Comparison of ENCODE assay signal across 30 cellular contexts in the genomic region with DNA sequence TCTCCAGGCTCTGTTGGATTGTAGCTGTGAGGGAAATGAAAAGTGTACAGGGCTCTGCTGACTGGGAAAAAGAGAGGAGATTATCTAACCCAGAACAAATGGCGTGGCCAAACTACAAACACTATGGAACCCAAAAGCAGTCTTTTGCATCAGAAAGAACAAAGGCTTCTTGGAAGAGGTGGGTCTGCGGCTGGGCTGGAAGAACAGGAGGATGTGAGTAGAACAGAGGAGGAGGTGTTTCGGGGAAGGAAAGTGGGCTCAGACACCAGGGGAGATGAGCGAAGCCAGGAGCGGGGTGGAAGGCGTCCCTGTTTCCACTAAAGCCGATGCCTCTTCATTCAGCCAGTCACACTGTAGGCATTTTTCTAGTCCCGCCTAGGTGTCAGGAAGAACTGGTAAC. TPM values are rescaled to one million over a fixed set of nuclear protein-coding genes. Genes with fewer than 3 reads are reported as not detected.
"Had no signal": no experiment of that assay in that cellular context is flagged by ENCODE, and none has a peak within 500 bp of the region (broad histone marks: within the 10 kb centered on the region; RNA-seq: fewer than 3 reads in every experiment).

No MANE protein-coding gene starts in this region.

- H3K27ac ChIP-seq: adrenal gland, body of pancreas, breast epithelium, SJCRH30, SK-N-MC, WERI-Rb-1 had no signal

- H3K36me3 ChIP-seq: adrenal gland, breast epithelium, SJCRH30, WERI-Rb-1 had no signal

- H3K4me3 ChIP-seq: adrenal gland, body of pancreas, breast epithelium, SJCRH30, SK-N-MC had no signal

- H3K9me3 Mint-ChIP-seq: activated CD4-positive, alpha-beta T cell treated with anti-CD3 and anti-CD28 coated beads, Interleukin-2, amount 10 ng/mL, durations not matched to agents 24 days and 14 days; activated CD8-positive, alpha-beta T cell treated with anti-CD3 and anti-CD28 coated beads for 36 hours; activated naive CD4-positive, alpha-beta T cell treated with anti-CD3 and anti-CD28 coated beads for 36 hours had no signal

- H3K4me3 Mint-ChIP-seq: activated CD4-positive, alpha-beta T cell treated with anti-CD3 and anti-CD28 coated beads, Interleukin-2, amount 10 ng/mL, durations not matched to agents 24 days and 14 days; activated CD8-positive, alpha-beta T cell treated with anti-CD3 and anti-CD28 coated beads for 36 hours; activated naive CD4-positive, alpha-beta T cell treated with anti-CD3 and anti-CD28 coated beads for 36 hours had no signal

- H3K9me3 ChIP-seq: adrenal gland, body of pancreas, breast epithelium, SJCRH30 had no signal

- FAIRE-seq: astrocyte had no signal

- H3K4me1 ChIP-seq: adrenal gland, breast epithelium, SJCRH30 had no signal

- H3K27ac Mint-ChIP-seq: activated CD4-positive, alpha-beta T cell treated with anti-CD3 and anti-CD28 coated beads, Interleukin-2, amount 10 ng/mL, durations not matched to agents 24 days and 14 days; activated CD8-positive, alpha-beta T cell treated with anti-CD3 and anti-CD28 coated beads for 36 hours; activated naive CD4-positive, alpha-beta T cell treated with anti-CD3 and anti-CD28 coated beads for 36 hours had no signal

- DNase-seq: activated CD4-positive, alpha-beta T cell treated with anti-CD3 and anti-CD28 coated beads, Interleukin-2, amount 10 ng/mL, durations not matched to agents 24 days and 14 days; activated CD4-positive, alpha-beta T cell treated with anti-CD3 and anti-CD28 coated beads, Interleukin-2, amount 50 U/mL, for 4 hours; activated CD8-positive, alpha-beta T cell treated with anti-CD3 and anti-CD28 coated beads for 36 hours; activated gamma-delta T cell treated with Interleukin-2 at 50 U/mL for 16 hours; activated naive CD4-positive, alpha-beta T cell treated with anti-CD3 and anti-CD28 coated beads for 36 hours; activated T-cell treated with anti-CD3 and anti-CD28 coated beads, Interleukin-2, amount 50 U/mL, for 1 hour; adrenal gland; body of pancreas; KG1; MM.1S; MV-4-11; NCI-H1092; NCI-H1436 treated with DMSO at 0.1 percent for 48 hours; NCI-H1694 treated with DMSO at 0.1 percent for 48 hours; NCI-H2029; NCI-H345; NCI-H524 treated with DMSO at 0.1 percent for 48 hours; SHP77; SJCRH30; T1000; WERI-Rb-1 had no signal

RNA-seq across cellular contexts. Expression of gene OVOL1, which starts 12.0 kb away (rescaled TPM):
- total RNA-seq: activated CD4-positive, alpha-beta T cell treated with anti-CD3 and anti-CD28 coated beads, Interleukin-2, amount 10 ng/mL, durations not matched to agents 24 days and 14 days; activated CD8-positive, alpha-beta memory T cell treated with anti-CD3 and anti-CD28 coated beads for 36 hours; activated naive CD4-positive, alpha-beta T cell treated with anti-CD3 and anti-CD28 coated beads for 36 hours; adrenal gland; cardiac septum; LHCN-M2; NCI-H460; RPMI7951; SJCRH30; T-helper 1 cell treated with Interleukin-12 subunit alpha and Interleukin-12 subunit beta and Interleukin-4 antibody, amounts not matched to agents 30 ng/mL and 1 ng/mL, for 36 hours had no signal

RNA-seq across cellular contexts. Expression of gene SNX32, which starts 34.9 kb away (rescaled TPM):
- total RNA-seq: RPMI7951 had no signal
